Comparison of ENCODE assay signal across 14 cellular contexts in genomic region chr17:3513305-3514035, GRCh38. TPM values are rescaled to one million over a fixed set of nuclear protein-coding genes. Genes with fewer than 3 reads are reported as not detected.
DNase-seq lines count a peak whose midpoint lies in the region; ATAC-seq and TF ChIP-seq lines count a peak whose summit lies in the region.
"Had no signal": no experiment of that assay in that cellular context is flagged by ENCODE, and none has a peak within 500 bp of the region (broad histone marks: within the 10 kb centered on the region; RNA-seq: fewer than 3 reads in every experiment).

No MANE protein-coding gene starts in this region.

- no peak for TF ChIP-seq POLR2A in uterus (IDR thresholded peaks at IDR 0.05)

- peak overlapping the region; percentile 83 to 97 (median 92) for H3K27ac ChIP-seq in heart right ventricle
- H3K27ac ChIP-seq in parathyroid adenoma: peak overlapping the region; percentile 80
- H3K27ac ChIP-seq in uterus: peak overlapping the region; percentile 66 to 75
- H3K27ac ChIP-seq: A549 had no signal

- peak overlapping the region; percentile 60 for H2AFZ ChIP-seq in parathyroid adenoma

- H3K4me1 ChIP-seq in heart right ventricle (peaks cover 14 to 33% (median 25%) of the 10 kb centered on the region in 9 donors), parathyroid adenoma (peaks cover 9% of the 10 kb centered on the region), uterus (peaks cover 0 to 5% of the 10 kb centered on the region in 2 donors)
- H3K4me1 ChIP-seq: A549 had no signal

- H3K27me3 ChIP-seq in heart right ventricle: no peaks in the 10 kb centered on the region
- no peaks in the 10 kb centered on the region for H3K27me3 ChIP-seq in parathyroid adenoma (ENCODE audit: control insufficient read depth, insufficient read depth, low read length)
- no peaks in the 10 kb centered on the region for H3K27me3 ChIP-seq in uterus

- ATAC-seq in Right ventricle myocardium inferior (peak; percentile 3), heart right ventricle (peak in 7 of 8 donors; percentile 11 to 42 (median 23)), HG03196 (IDR thresholded peaks at IDR 0.05; ENCODE audit: unreplicated experiment) (no peak)
- ATAC-seq: GM12878 had no signal

- no peak for DNase-seq in Right ventricle myocardium inferior (ENCODE audit: missing footprints)
- DNase-seq in cardiac septum (ENCODE audit: low spot score): no peak
- DNase-seq in heart right ventricle: no peak
- no peak for DNase-seq in uterus
- DNase-seq in NCI-H1436 treated with DMSO at 0.1 percent for 48 hours (lab: John Stamatoyannopoulos, UW): no peak
- DNase-seq in NCI-H1105 (lab: John Stamatoyannopoulos, UW): no peak
- DNase-seq: DMS53, Kasumi-1, NCI-H2171 had no signal

- H3K9me3 ChIP-seq in heart right ventricle (no peaks in the 10 kb centered on the region), parathyroid adenoma (ENCODE audit: control insufficient read depth, low read length) (no peaks in the 10 kb centered on the region), uterus (no peaks in the 10 kb centered on the region)
- H3K9me3 ChIP-seq: A549 had no signal

- H3K79me2 ChIP-seq in parathyroid adenoma: no peaks in the 10 kb centered on the region

- peaks cover 0 to 5% (median 0%) of the 10 kb centered on the region in 9 donors for H3K36me3 ChIP-seq in heart right ventricle
- no peaks in the 10 kb centered on the region for H3K36me3 ChIP-seq in parathyroid adenoma (ENCODE audit: control insufficient read depth, insufficient read depth, low read length)
- H3K36me3 ChIP-seq in uterus: no peaks in the 10 kb centered on the region

- intact Hi-C loops in Right ventricle myocardium inferior (cut with DNase I) (loop anchor here (1.0 kb wide), 1 partner anchor 17 kb away; no protein-coding TSS in a partner anchor), cardiac septum (cut with DNase I) (loop anchor here (2.0 kb wide), 1 partner anchor 17 kb away; no protein-coding TSS in a partner anchor), heart right ventricle (cut with DNase I) (no loop called here), uterus (cut with DNase I; ENCODE audit: low total_unique reads) (no loop called here)

- peak overlapping the region; percentile 56 for H3K4me2 ChIP-seq in parathyroid adenoma (ENCODE audit: low read length)
- H3K4me2 ChIP-seq: A549 had no signal

- TF ChIP-seq CTCF in heart right ventricle (IDR thresholded peaks at IDR 0.05) (no peak), parathyroid adenoma (IDR thresholded peaks at IDR 0.05) (no peak), uterus (IDR thresholded peaks at IDR 0.05) (no peak)

- WGBS in heart right ventricle, 2 donors: 77 to 79% methylated on average over 23 of the region's 23 CpGs

- no peak overlapping the region for H3K9ac ChIP-seq in parathyroid adenoma

- H3K4me3 ChIP-seq in heart right ventricle (no peak overlapping the region), parathyroid adenoma (ENCODE audit: low read depth, low read length) (peak overlapping the region; percentile 24), uterus (peak overlapping the region in 1 of 2 donors; percentile 0)
- H3K4me3 ChIP-seq: A549, GM12878 had no signal

RNA-seq across cellular contexts. Expression of gene ASPA, which starts 37.7 kb away (rescaled TPM):
- total RNA-seq in Right ventricle myocardium inferior (3.8 TPM), cardiac septum (0.94 TPM), heart right ventricle (1 to 10 TPM in 9 of 10 donors, under 1 TPM in 1; 0.34 to 2.9 (median 1.5) TPM), uterus (10 to 100 TPM in 2 of 4 donors, 1 to 10 TPM in 2; 1.3 to 19.4 (median 12.1) TPM)
- polyA plus RNA-seq in heart right ventricle: 1 to 10 TPM in 1 of 2 donors, under 1 TPM in 1; 0.26 to 1.8 TPM
- total RNA-seq: glomerular endothelial cell, GM12878 had no signal
- polyA plus RNA-seq: A549 had no signal

RNA-seq across cellular contexts. Expression of gene SPATA22, which starts 41.9 kb away (rescaled TPM):
- total RNA-seq in Right ventricle myocardium inferior: 0.84 TPM
- not detected for total RNA-seq in cardiac septum
- total RNA-seq in heart right ventricle: 1 to 10 TPM in 1 of 10 donors, under 1 TPM in 7, not detected in 2; 0.21 to 3.1 (median 0.45) TPM
- under 1 TPM; 0.09 to 0.37 TPM for polyA plus RNA-seq in heart right ventricle
- under 1 TPM in 1 of 4 donors, not detected in 3; 0.62 TPM for total RNA-seq in uterus
- total RNA-seq: glomerular endothelial cell, GM12878 had no signal
- polyA plus RNA-seq: A549, GM12878 had no signal

RNA-seq across cellular contexts. Expression of gene TRPV3, which starts 44.1 kb away (rescaled TPM):
- total RNA-seq in Right ventricle myocardium inferior (0.84 TPM), cardiac septum (1.0 TPM), heart right ventricle (1 to 10 TPM in 5 of 10 donors, under 1 TPM in 5; 0.17 to 1.8 (median 1.1) TPM), uterus (1 to 10 TPM in 1 of 4 donors, under 1 TPM in 1, not detected in 2; 0.88 to 1.5 TPM)
- 1 to 10 TPM in 1 of 2 donors, under 1 TPM in 1; 0.19 to 2.8 TPM for polyA plus RNA-seq in heart right ventricle

Comparison
In these comparisons a context has a peak if more than half of its experiments do, and no peak if none do; other contexts are left out.
1. intact Hi-C loops: an anchor here in Right ventricle myocardium inferior (1.0 kb wide) and cardiac septum (2.0 kb wide); none called in heart right ventricle and uterus.